Comparison of ENCODE assay signal across 7 cellular contexts in the genomic region with DNA sequence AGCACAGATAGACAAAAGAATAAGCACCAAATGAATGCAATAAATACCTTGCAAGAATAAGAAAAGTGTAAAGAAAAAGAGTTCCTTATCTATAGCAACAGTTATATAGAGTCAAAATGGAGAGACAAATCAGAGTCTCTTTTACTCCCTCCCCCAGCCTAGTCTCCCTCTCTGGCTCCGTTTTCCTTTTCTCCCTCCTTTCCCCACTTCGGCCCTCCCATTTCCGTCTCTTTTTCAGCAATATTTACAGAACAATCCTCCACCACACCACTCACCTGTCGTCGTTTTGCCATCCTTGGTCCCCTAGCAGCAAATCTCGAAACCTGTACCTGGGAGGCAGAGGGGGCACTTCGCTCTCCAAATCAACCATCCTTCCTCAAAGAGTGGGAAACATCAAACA. TPM values are rescaled to one million over a fixed set of nuclear protein-coding genes. Genes with fewer than 3 reads are reported as not detected.
A peak's percentile ranks its signal among the peaks of the same experiment; 100 is the strongest.
DNase-seq lines count a peak whose midpoint lies in the region; ATAC-seq, FAIRE-seq and TF ChIP-seq lines count a peak whose summit lies in the region.

No MANE protein-coding gene starts in this region.

- H3K4me1 ChIP-seq in SJSA1 (replicated peaks) = peaks cover 7% of the 10 kb centered on the region; the same call in 1 of the 2 replicates
- peaks cover 0 to 26% (median 5%) of the 10 kb centered on the region in 9 donors for H3K4me1 ChIP-seq in heart right ventricle
- H3K4me1 ChIP-seq in skeletal muscle tissue (ENCODE audit: control insufficient read depth in 3 of 3, insufficient read depth in 3 of 3, low read length in 3 of 3) = peaks cover 0 to 17% (median 7%) of the 10 kb centered on the region in 3 donors

- H3K27ac ChIP-seq in SJSA1 (no peak overlapping the region), heart right ventricle (peak overlapping the region in 9 of 10 donors; percentile 5 to 86 (median 75)), skeletal muscle tissue (ENCODE audit: low read depth, low read length) (peak overlapping the region; percentile 52)

- WGBS in heart right ventricle, 2 donors = 0% methylated on average over 7 of the region's 7 CpGs

- H3K36me3 ChIP-seq in SJSA1 = no peaks in the 10 kb centered on the region
- H3K36me3 ChIP-seq in heart right ventricle = no peaks in the 10 kb centered on the region
- H3K36me3 ChIP-seq in skeletal muscle tissue (ENCODE audit: control insufficient read depth in 3 of 3, insufficient read depth in 3 of 3, low read length in 3 of 3) = no peaks in the 10 kb centered on the region

- H3K4me3 ChIP-seq in SJSA1 (peak overlapping the region; percentile 38), heart right ventricle (peak overlapping the region; percentile 26 to 66 (median 54)), skeletal muscle tissue (ENCODE audit: low read length in 3 of 3) (peak overlapping the region; percentile 37 to 85 (median 66))

- DNase-seq in HTR-8/SVneo (ENCODE audit: insufficient read length, low spot score) (peak; percentile 3), SJSA1 (ENCODE audit: low read depth in 1 of 2, low spot score in 2 of 2) (no peak), heart right ventricle (no peak), NCI-H187 treated with DMSO at 0.1 percent for 48 hours (lab: John Stamatoyannopoulos, UW) (no peak), retina (no peak)

- intact Hi-C loops in heart right ventricle (cut with DNase I) = no loop called here

- no peaks in the 10 kb centered on the region for H3K9me3 ChIP-seq in SJSA1 (replicated peaks)
- H3K9me3 ChIP-seq in heart right ventricle = no peaks in the 10 kb centered on the region
- no peaks in the 10 kb centered on the region for H3K9me3 ChIP-seq in skeletal muscle tissue (ENCODE audit: control insufficient read depth in 3 of 3, low read length in 3 of 3)

- FAIRE-seq in HTR-8/SVneo (lab: Jason Lieb, UNC) = no peak

- H3K27me3 ChIP-seq in SJSA1 (replicated peaks) (peaks cover 4% of the 10 kb centered on the region; the same call in 1 of the 2 replicates), heart right ventricle (peaks cover 0 to 27% (median 4%) of the 10 kb centered on the region in 7 donors), skeletal muscle tissue (ENCODE audit: control insufficient read depth in 3 of 3, insufficient read depth in 3 of 3, low read length in 3 of 3) (no peaks in the 10 kb centered on the region)

- ATAC-seq in heart right ventricle (peak in 1 of 8 donors; percentile 44), HG02623 (IDR thresholded peaks at IDR 0.05; ENCODE audit: unreplicated experiment) (no peak)

- peak overlapping the region; percentile 53 to 69 (median 60) for H3K9ac ChIP-seq in skeletal muscle tissue (ENCODE audit: low read depth in 1 of 3, low read length in 3 of 3)

- TF ChIP-seq CTCF in heart right ventricle (IDR thresholded peaks at IDR 0.05) = no peak

RNA-seq across cellular contexts. Expression of a gene that starts 0.3 kb away (rescaled TPM):
- total RNA-seq in SJSA1 (2014; rRNA removed; shearing (Covaris generic)) = 0.05 and 0.25 TPM in 2 replicates
- total RNA-seq in heart right ventricle (1 to 10 TPM in 2 of 10 donors, under 1 TPM in 8; 0.44 to 1.1 (median 0.71) TPM), skeletal muscle tissue (8.9 TPM)
- under 1 TPM; 0.26 to 0.66 TPM for polyA plus RNA-seq in heart right ventricle

RNA-seq across cellular contexts. Expression of a gene that starts 43.9 kb away (rescaled TPM):
- 75.4 and 85.4 TPM in 2 replicates for total RNA-seq in SJSA1 (2014; rRNA removed; shearing (Covaris generic))
- total RNA-seq in heart right ventricle (10 to 100 TPM; 12.7 to 50.5 (median 28.5) TPM), skeletal muscle tissue (119 TPM)
- 10 to 100 TPM; 14.6 to 34.0 TPM for polyA plus RNA-seq in heart right ventricle
